10 cellular contexts compared by ENCODE assay signal in genomic region chr14:54722791-54723432, GRCh38.
DNase-seq lines count a peak whose midpoint lies in the region; ATAC-seq, FAIRE-seq and TF ChIP-seq lines count a peak whose summit lies in the region.
"Had no signal": no experiment of that assay in that cellular context is flagged by ENCODE, and none has a peak within 500 bp of the region (broad histone marks: within the 10 kb centered on the region; RNA-seq: fewer than 3 reads in every experiment).

No MANE protein-coding gene starts in this region.

- no peak overlapping the region for H3K4me3 ChIP-seq in HFF-Myc (replicated peaks; ENCODE audit: low read depth, low read length)

- TF ChIP-seq CTCF in D721Med (IDR thresholded peaks at IDR 0.05; ENCODE audit: insufficient read depth, missing control alignments) = peak; percentile 48
- peak; percentile 31 for TF ChIP-seq CTCF in HFF-Myc (IDR thresholded peaks at IDR 0.05; ENCODE audit: low read depth, low read length, missing control alignments)
- no peak for TF ChIP-seq CTCF in endothelial cell (IDR thresholded peaks at IDR 0.05; ENCODE audit: unreplicated experiment)

- no peaks in the 10 kb centered on the region for H3K36me3 Mint-ChIP-seq in activated CD8-positive, alpha-beta T cell treated with anti-CD3 and anti-CD28 coated beads, Interleukin-2, amount 10 ng/mL, durations not matched to agents 7 days and 5 days (ENCODE audit: low read depth)
- H3K36me3 Mint-ChIP-seq in endothelial cell (ENCODE audit: low read depth, unreplicated experiment) = no peaks in the 10 kb centered on the region
- H3K36me3 Mint-ChIP-seq in activated CD4-positive, alpha-beta memory T cell treated with anti-CD3 and anti-CD28 coated beads for 36 hours = no peaks in the 10 kb centered on the region

- intact Hi-C loops in activated CD4-positive, alpha-beta memory T cell treated with anti-CD3 and anti-CD28 coated beads for 36 hours (cut with micrococcal nuclease) = loop anchor here (2.0 kb wide), 1 partner anchor 158 kb away; no protein-coding TSS in a partner anchor

- H3K27ac Mint-ChIP-seq in activated CD8-positive, alpha-beta T cell treated with anti-CD3 and anti-CD28 coated beads, Interleukin-2, amount 10 ng/mL, durations not matched to agents 7 days and 5 days = no peak overlapping the region
- no peak overlapping the region for H3K27ac Mint-ChIP-seq in endothelial cell (ENCODE audit: unreplicated experiment)
- no peak overlapping the region for H3K27ac Mint-ChIP-seq in activated CD4-positive, alpha-beta memory T cell treated with anti-CD3 and anti-CD28 coated beads for 36 hours

- no peak for DNase-seq in D721Med (ENCODE audit: insufficient read length, low spot score)
- DNase-seq in HFF-Myc (ENCODE audit: extremely low read depth, low read depth) = no peak
- DNase-seq in activated CD8-positive, alpha-beta T cell treated with anti-CD3 and anti-CD28 coated beads, Interleukin-2, amount 10 ng/mL, durations not matched to agents 7 days and 5 days = peak; percentile 42
- DNase-seq in lung microvascular endothelial cell (ENCODE audit: low read depth in 2 of 2) = peak; percentile 50 to 76
- DNase-seq in endothelial cell (ENCODE audit: low spot score) = no peak
- no peak for DNase-seq in activated CD4-positive, alpha-beta memory T cell treated with anti-CD3 and anti-CD28 coated beads for 36 hours
- no peak for DNase-seq in NCI-H2029 (lab: John Stamatoyannopoulos, UW)
- DNase-seq in NCI-H1436 treated with DMSO at 0.1 percent for 48 hours (lab: John Stamatoyannopoulos, UW) = no peak
- DNase-seq: activated CD4-positive, CD25-positive, alpha-beta regulatory T cell had no signal

- peaks cover 5% of the 10 kb centered on the region for H3K27me3 Mint-ChIP-seq in activated CD8-positive, alpha-beta T cell treated with anti-CD3 and anti-CD28 coated beads, Interleukin-2, amount 10 ng/mL, durations not matched to agents 7 days and 5 days (ENCODE audit: low read depth)
- peaks cover 1% of the 10 kb centered on the region for H3K27me3 Mint-ChIP-seq in endothelial cell (ENCODE audit: unreplicated experiment)
- H3K27me3 Mint-ChIP-seq in activated CD4-positive, alpha-beta memory T cell treated with anti-CD3 and anti-CD28 coated beads for 36 hours = peaks cover 26% of the 10 kb centered on the region

- H3K4me1 Mint-ChIP-seq in activated CD8-positive, alpha-beta T cell treated with anti-CD3 and anti-CD28 coated beads, Interleukin-2, amount 10 ng/mL, durations not matched to agents 7 days and 5 days (ENCODE audit: low read depth) = peaks cover 29% of the 10 kb centered on the region
- peaks cover 7% of the 10 kb centered on the region for H3K4me1 Mint-ChIP-seq in endothelial cell (ENCODE audit: unreplicated experiment)
- H3K4me1 Mint-ChIP-seq in activated CD4-positive, alpha-beta memory T cell treated with anti-CD3 and anti-CD28 coated beads for 36 hours (ENCODE audit: low read depth) = peaks cover under 1% of the 10 kb centered on the region

- FAIRE-seq in D721Med (lab: Jason Lieb, UNC) = peak; percentile 74
- FAIRE-seq: H54 had no signal

- no peak overlapping the region for H3K4me3 Mint-ChIP-seq in activated CD8-positive, alpha-beta T cell treated with anti-CD3 and anti-CD28 coated beads, Interleukin-2, amount 10 ng/mL, durations not matched to agents 7 days and 5 days
- H3K4me3 Mint-ChIP-seq in endothelial cell (ENCODE audit: unreplicated experiment) = no peak overlapping the region
- no peak overlapping the region for H3K4me3 Mint-ChIP-seq in activated CD4-positive, alpha-beta memory T cell treated with anti-CD3 and anti-CD28 coated beads for 36 hours

- ATAC-seq in activated CD8-positive, alpha-beta T cell treated with anti-CD3 and anti-CD28 coated beads, Interleukin-2, amount 10 ng/mL, durations not matched to agents 7 days and 5 days = peak; percentile 79

- H3K9me3 Mint-ChIP-seq in activated CD8-positive, alpha-beta T cell treated with anti-CD3 and anti-CD28 coated beads, Interleukin-2, amount 10 ng/mL, durations not matched to agents 7 days and 5 days (ENCODE audit: insufficient read depth) = no peaks in the 10 kb centered on the region
- no peaks in the 10 kb centered on the region for H3K9me3 Mint-ChIP-seq in endothelial cell (ENCODE audit: unreplicated experiment)
- no peaks in the 10 kb centered on the region for H3K9me3 Mint-ChIP-seq in activated CD4-positive, alpha-beta memory T cell treated with anti-CD3 and anti-CD28 coated beads for 36 hours

- POLR2A ChIA-PET in activated CD8-positive, alpha-beta T cell treated with anti-CD3 and anti-CD28 coated beads, Interleukin-2, amount 10 ng/mL, durations not matched to agents 7 days and 5 days (lab: Charles Lee) = interaction anchor here (0.7 to 1.2 kb wide), 2 partner anchors 19 to 155 kb away, joined by 3 to 5 read pairs; no protein-coding TSS in a partner anchor
- POLR2A ChIA-PET in activated CD4-positive, alpha-beta memory T cell treated with anti-CD3 and anti-CD28 coated beads for 36 hours (lab: Charles Lee) = no interaction called here

- CTCF ChIA-PET in activated CD8-positive, alpha-beta T cell treated with anti-CD3 and anti-CD28 coated beads, Interleukin-2, amount 10 ng/mL, durations not matched to agents 7 days and 5 days (lab: Charles Lee) = interaction anchor here (0.6 to 11.2 kb wide), 12 partner anchors 8 to 168 kb away, joined by 3 to 133 read pairs (median 6); partner anchors contain the start of gene SAMD4A
- CTCF ChIA-PET in activated CD4-positive, alpha-beta memory T cell treated with anti-CD3 and anti-CD28 coated beads for 36 hours (lab: Charles Lee) = interaction anchor here (0.5 to 5.2 kb wide), 10 partner anchors 17 to 304 kb away, joined by 3 to 33 read pairs (median 4); partner anchors contain the start of genes SAMD4A, SOCS4 and WDHD1

Comparison
In these comparisons a context has a peak if more than half of its experiments do, and no peak if none do; other contexts are left out.
1. DNase-seq: peak in activated CD8-positive, alpha-beta T cell treated with anti-CD3 and anti-CD28 coated beads, Interleukin-2, amount 10 ng/mL, durations not matched to agents 7 days and 5 days (single experiment) and lung microvascular endothelial cell (2 of 2); none in D721Med (single experiment), HFF-Myc (single experiment), endothelial cell (single experiment), activated CD4-positive, alpha-beta memory T cell treated with anti-CD3 and anti-CD28 coated beads for 36 hours (single experiment), NCI-H2029 (single experiment) and NCI-H1436 treated with DMSO at 0.1 percent for 48 hours (single experiment).